29 cellular contexts compared by ENCODE assay signal in genomic region chr9:136432591-136432990, GRCh38.
"Had no signal": no experiment of that assay in that cellular context is flagged by ENCODE, and none has a peak within 500 bp of the region (broad histone marks: within the 10 kb centered on the region; RNA-seq: fewer than 3 reads in every experiment).

No MANE protein-coding gene starts in this region.

- DNase-seq: activated CD4-positive, alpha-beta memory T cell treated with anti-CD3 and anti-CD28 coated beads for 36 hours; activated CD4-positive, alpha-beta T cell treated with anti-CD3 and anti-CD28 coated beads for 36 hours; activated CD4-positive, alpha-beta T cell treated with anti-CD3 and anti-CD28 coated beads, Interleukin-2, amount 10 ng/mL, durations not matched to agents 24 days and 14 days; activated CD4-positive, CD25-positive, alpha-beta regulatory T cell; activated CD4-positive, CD25-positive, alpha-beta regulatory T cell treated with anti-CD3 and anti-CD28 coated beads, Interleukin-2, amount 50 U/mL, for 72 hours; activated CD8-positive, alpha-beta memory T cell treated with anti-CD3 and anti-CD28 coated beads, Interleukin-2, amount 10 ng/mL, durations not matched to agents 7 days and 5 days; activated CD8-positive, alpha-beta memory T cell treated with anti-CD3 and anti-CD28 coated beads, Interleukin-2, amount 50 U/mL, for 4 hours; activated CD8-positive, alpha-beta T cell treated with anti-CD3 and anti-CD28 coated beads, Interleukin-2, amount 10 ng/mL, durations not matched to agents 7 days and 5 days; activated effector memory CD4-positive, alpha-beta T cell treated with anti-CD3 and anti-CD28 coated beads, Interleukin-2, amount 50 U/mL, for 16 hours; activated naive CD4-positive, alpha-beta T cell treated with anti-CD3 and anti-CD28 coated beads for 36 hours; activated naive CD8-positive, alpha-beta T cell treated with anti-CD3 and anti-CD28 coated beads for 36 hours; activated naive CD8-positive, alpha-beta T cell treated with anti-CD3 and anti-CD28 coated beads, Interleukin-2, amount 50 U/mL, for 24 hours; activated T-cell treated with anti-CD3 and anti-CD28 coated beads, Interleukin-2, amount 50 U/mL, for 1 hour; activated T-cell treated with anti-CD3 and anti-CD28 coated beads, Interleukin-2, amount 50 U/mL, for 48 hours; adrenal gland; amygdala; aorta; body of pancreas; cortex of kidney; dermis blood vessel endothelial cell; effector CD4-positive, alpha-beta T cell; effector memory CD8-positive, alpha-beta T cell; erythroblast; foreskin keratinocyte; gastrocnemius medialis; glutamatergic neuron; T-helper 2 cell had no signal

- H3K4me3 ChIP-seq: adrenal gland, body of pancreas, esophagus muscularis mucosa, gastrocnemius medialis had no signal

- H3K27me3 ChIP-seq: adrenal gland, body of pancreas, esophagus muscularis mucosa, foreskin keratinocyte, gastrocnemius medialis had no signal

- ATAC-seq: activated CD4-positive, alpha-beta T cell treated with anti-CD3 and anti-CD28 coated beads for 36 hours; activated CD8-positive, alpha-beta memory T cell treated with anti-CD3 and anti-CD28 coated beads, Interleukin-2, amount 10 ng/mL, durations not matched to agents 7 days and 5 days; activated CD8-positive, alpha-beta T cell treated with anti-CD3 and anti-CD28 coated beads, Interleukin-2, amount 10 ng/mL, durations not matched to agents 7 days and 5 days; activated naive CD8-positive, alpha-beta T cell treated with anti-CD3 and anti-CD28 coated beads, Interleukin-2, amount 50 U/mL, for 24 hours; body of pancreas; effector memory CD8-positive, alpha-beta T cell; foreskin keratinocyte; gastrocnemius medialis had no signal

- FAIRE-seq: colon had no signal

- H3K9me3 ChIP-seq: adrenal gland, body of pancreas, esophagus muscularis mucosa, gastrocnemius medialis had no signal

- H3K27ac ChIP-seq: adrenal gland, body of pancreas, esophagus muscularis mucosa, foreskin keratinocyte, gastrocnemius medialis had no signal
